9 cellular contexts compared by ENCODE assay signal in genomic region chr10:99779335-99779734, GRCh38. TPM values are rescaled to one million over a fixed set of nuclear protein-coding genes. Genes with fewer than 3 reads are reported as not detected.
DNase-seq lines count a peak whose midpoint lies in the region; ATAC-seq and TF ChIP-seq lines count a peak whose summit lies in the region.
"Had no signal": no experiment of that assay in that cellular context is flagged by ENCODE, and none has a peak within 500 bp of the region (broad histone marks: within the 10 kb centered on the region; RNA-seq: fewer than 3 reads in every experiment).

No MANE protein-coding gene starts in this region.

- H3K27me3 Mint-ChIP-seq in Caco-2 (ENCODE audit: insufficient read depth, unreplicated experiment) (no peaks in the 10 kb centered on the region), neural progenitor cell (ENCODE audit: insufficient read depth, low read depth) (no peaks in the 10 kb centered on the region)

- CTCF ChIA-PET in Caco-2 (lab: Charles Lee) (no interaction called here), GM10248 (lab: Yijun Ruan, JAX) (no interaction called here)

- no peak overlapping the region for H3K9ac ChIP-seq in neural progenitor cell

- H3K4me3 Mint-ChIP-seq in Caco-2 (ENCODE audit: unreplicated experiment) (peak overlapping the region; percentile 77), neural progenitor cell (no peak overlapping the region)

- H3K4me1 ChIP-seq in Caco-2: peaks cover 61% of the 10 kb centered on the region
- H3K4me1 ChIP-seq in neural progenitor cell: peaks cover 10% of the 10 kb centered on the region

- peaks cover 74% of the 10 kb centered on the region for H3K4me1 Mint-ChIP-seq in Caco-2 (ENCODE audit: low read depth, unreplicated experiment)
- H3K4me1 Mint-ChIP-seq in neural progenitor cell: peaks cover 9% of the 10 kb centered on the region

- DNase-seq in Caco-2 (peak in 1 of 2 experiments; percentile 42), NB4 (ENCODE audit: low read depth) (peak; percentile 79), dermis blood vessel endothelial cell (peak; percentile 95), neural progenitor cell (ENCODE audit: low spot score) (no peak), NCI-H1436 treated with DMSO at 0.1 percent for 48 hours (lab: John Stamatoyannopoulos, UW) (no peak), GM10248 (ENCODE audit: extremely low spot score) (no peak)
- no peak for DNase-seq in stimulated activated CD4-positive, alpha-beta T cell treated with anti-CD3 and anti-CD28 coated beads, Interleukin-4, amount 100 ng/mL, for 24 hours
- DNase-seq: NCI-H1105 had no signal

- H3K4me2 ChIP-seq in neural progenitor cell: no peak overlapping the region

- no peaks in the 10 kb centered on the region for H3F3A ChIP-seq in neural progenitor cell (ENCODE audit: low read depth)

- no peaks in the 10 kb centered on the region for H4K20me1 ChIP-seq in neural progenitor cell (ENCODE audit: low read depth)

- no peak for TF ChIP-seq CTCF in Caco-2 (IDR thresholded peaks at IDR 0.05; ENCODE audit: insufficient read depth in 1 of 2, low read depth in 1 of 2, low read length in 1 of 2, severe bottlenecking in 1 of 2, unreplicated experiment in 1 of 2)
- TF ChIP-seq CTCF in NB4 (IDR thresholded peaks at IDR 0.05; ENCODE audit: low read depth, low read length): no peak
- TF ChIP-seq CTCF in neural progenitor cell (IDR thresholded peaks at IDR 0.05): no peak
- no peak for TF ChIP-seq CTCF in GM10248 (IDR thresholded peaks at IDR 0.05; ENCODE audit: control extremely low read depth, extremely low read depth, low read depth, missing control alignments)

- TSS peak; percentile 47 for BruUV-seq in Caco-2 (replicated peaks; lab: Mats Ljungman, UMichigan)

- TF ChIP-seq POLR2A in NB4 (IDR thresholded peaks at IDR 0.05; ENCODE audit: extremely low read depth, insufficient read length): no peak

- H3K27ac ChIP-seq in neural progenitor cell: no peak overlapping the region

- H3K27ac Mint-ChIP-seq in Caco-2 (ENCODE audit: unreplicated experiment) (peak overlapping the region; percentile 95), neural progenitor cell (no peak overlapping the region)

- POLR2A ChIA-PET in Caco-2 (lab: Charles Lee): interaction anchor here (0.6 kb wide), 1 partner anchor 1893 kb away, joined by 4 read pairs; no protein-coding TSS in a partner anchor
- POLR2A ChIA-PET in GM10248 (lab: Yijun Ruan, JAX): no interaction called here

- no peaks in the 10 kb centered on the region for H3K9me3 ChIP-seq in Caco-2
- no peaks in the 10 kb centered on the region for H3K9me3 ChIP-seq in neural progenitor cell (ENCODE audit: low read depth)

- H3K4me3 ChIP-seq in Caco-2 (ENCODE audit: low read depth, low read length) (peak overlapping the region; percentile 21), NB4 (ENCODE audit: low read depth, low read length) (no peak overlapping the region), neural progenitor cell (no peak overlapping the region)

- H3K9me3 Mint-ChIP-seq in Caco-2 (ENCODE audit: unreplicated experiment) (no peaks in the 10 kb centered on the region), neural progenitor cell (no peaks in the 10 kb centered on the region)

- peak overlapping the region; percentile 51 for H2AFZ ChIP-seq in neural progenitor cell (replicated peaks)

- H3K27me3 ChIP-seq in Caco-2 (replicated peaks; ENCODE audit: control insufficient read depth, insufficient read depth, low read length) (no peaks in the 10 kb centered on the region), neural progenitor cell (no peaks in the 10 kb centered on the region)

- intact Hi-C loops in Caco-2 (cut with micrococcal nuclease; ENCODE audit: unreplicated experiment): no loop called here

- H3K36me3 Mint-ChIP-seq in Caco-2 (ENCODE audit: insufficient read depth, unreplicated experiment): peaks cover 11% of the 10 kb centered on the region
- no peaks in the 10 kb centered on the region for H3K36me3 Mint-ChIP-seq in neural progenitor cell

- H3K79me2 ChIP-seq in neural progenitor cell (ENCODE audit: low read depth): no peaks in the 10 kb centered on the region

- H3K36me3 ChIP-seq in Caco-2 (ENCODE audit: control insufficient read depth, insufficient read depth, low read length) (no peaks in the 10 kb centered on the region), neural progenitor cell (no peaks in the 10 kb centered on the region)

- ATAC-seq in HG03025 (IDR thresholded peaks at IDR 0.05; ENCODE audit: low FRiP score, unreplicated experiment): no peak

RNA-seq across cellular contexts. Expression of gene ABCC2, which starts 3.1 kb away (rescaled TPM):
- total RNA-seq in Caco-2 (2022) (128 and 129 TPM in 2 replicates), dermis blood vessel endothelial cell (0.79 and 1.5 TPM in 2 replicates), neural progenitor cell (ENCODE audit: low replicate concordance) (0.25 and 0.26 TPM in 2 replicates)

RNA-seq across cellular contexts. Expression of gene CUTC, which starts 47.3 kb away (rescaled TPM):
- total RNA-seq in Caco-2 (2022) (27.6 and 30.1 TPM in 2 replicates), dermis blood vessel endothelial cell (31.5 and 34.2 TPM in 2 replicates), neural progenitor cell (ENCODE audit: low replicate concordance) (27.8 and 36.1 TPM in 2 replicates)

RNA-seq across cellular contexts. Expression of gene COX15, which starts 47.4 kb away (rescaled TPM):
- total RNA-seq in Caco-2 (2022) (47.6 and 50.2 TPM in 2 replicates), dermis blood vessel endothelial cell (41.7 and 54.2 TPM in 2 replicates), neural progenitor cell (ENCODE audit: low replicate concordance) (49.8 and 53.5 TPM in 2 replicates)

Comparison
In these comparisons a context has a peak if more than half of its experiments do, and no peak if none do; other contexts are left out.
1. DNase-seq: peak in NB4 (single experiment) and dermis blood vessel endothelial cell (single experiment); none in neural progenitor cell (single experiment), NCI-H1436 treated with DMSO at 0.1 percent for 48 hours (single experiment), stimulated activated CD4-positive, alpha-beta T cell treated with anti-CD3 and anti-CD28 coated beads, Interleukin-4, amount 100 ng/mL, for 24 hours (single experiment) and GM10248 (single experiment).
2. RNA of gene ABCC2, which starts 3.1 kb away (total RNA-seq): 128 to 129 TPM in Caco-2; 0.79 to 1.5 TPM in dermis blood vessel endothelial cell and 0.25 to 0.26 TPM in neural progenitor cell; every median in the first group is over 10 times any median in the second.